19 cellular contexts compared by ENCODE assay signal in genomic region chr10:49691588-49691987, GRCh38. TPM values are rescaled to one million over a fixed set of nuclear protein-coding genes. Genes with fewer than 3 reads are reported as not detected.
DNase-seq lines count a peak whose midpoint lies in the region; ATAC-seq and TF ChIP-seq lines count a peak whose summit lies in the region.
"Had no signal": no experiment of that assay in that cellular context is flagged by ENCODE, and none has a peak within 500 bp of the region (broad histone marks: within the 10 kb centered on the region; RNA-seq: fewer than 3 reads in every experiment).

No MANE protein-coding gene starts in this region.

- no peaks in the 10 kb centered on the region for H3K9me3 ChIP-seq in right atrium auricular region
- no peaks in the 10 kb centered on the region for H3K9me3 ChIP-seq in transverse colon

- H3K36me3 ChIP-seq in right atrium auricular region: no peaks in the 10 kb centered on the region
- no peaks in the 10 kb centered on the region for H3K36me3 ChIP-seq in transverse colon
- H3K36me3 ChIP-seq: BLaER1 had no signal

- H3K36me3 Mint-ChIP-seq in stimulated activated effector memory CD8-positive, alpha-beta T cell treated with anti-CD3 and anti-CD28 coated beads, Interleukin-12 subunit alpha, Interleukin-12 subunit beta, amount 100 ng/mL, for 72 hours: no peaks in the 10 kb centered on the region
- H3K36me3 Mint-ChIP-seq: CD4-positive, CD25-positive, alpha-beta regulatory T cell; CD8-positive, alpha-beta T cell had no signal

- ATAC-seq in Right ventricle myocardium inferior (no peak), left lobe of liver (no peak), GM18870 (IDR thresholded peaks at IDR 0.05; ENCODE audit: unreplicated experiment) (no peak)
- peak; percentile 43 for ATAC-seq in stimulated activated effector memory CD8-positive, alpha-beta T cell treated with anti-CD3 and anti-CD28 coated beads, Interleukin-12 subunit alpha, Interleukin-12 subunit beta, amount 100 ng/mL, for 72 hours
- ATAC-seq: CD8-positive, alpha-beta T cell had no signal

- H3K4me3 Mint-ChIP-seq in stimulated activated effector memory CD8-positive, alpha-beta T cell treated with anti-CD3 and anti-CD28 coated beads, Interleukin-12 subunit alpha, Interleukin-12 subunit beta, amount 100 ng/mL, for 72 hours: no peak overlapping the region
- H3K4me3 Mint-ChIP-seq: B cell; CD4-positive, CD25-positive, alpha-beta regulatory T cell; CD8-positive, alpha-beta T cell had no signal

- H3K27ac ChIP-seq in right atrium auricular region: no peak overlapping the region
- H3K27ac ChIP-seq in transverse colon: no peak overlapping the region
- H3K27ac ChIP-seq in RWPE1: no peak overlapping the region
- H3K27ac ChIP-seq: 22Rv1, BLaER1, C4-2B, GM23248 had no signal

- CTCF ChIA-PET in RWPE1 (lab: Yijun Ruan, JAX): no interaction called here

- H3K4me1 Mint-ChIP-seq in stimulated activated effector memory CD8-positive, alpha-beta T cell treated with anti-CD3 and anti-CD28 coated beads, Interleukin-12 subunit alpha, Interleukin-12 subunit beta, amount 100 ng/mL, for 72 hours: no peaks in the 10 kb centered on the region
- H3K4me1 Mint-ChIP-seq: B cell had no signal

- H3K4me3 ChIP-seq in right atrium auricular region: no peak overlapping the region
- H3K4me3 ChIP-seq in transverse colon: no peak overlapping the region
- H3K4me3 ChIP-seq: BLaER1, GM23248 had no signal

- intact Hi-C loops in Right ventricle myocardium inferior (cut with DNase I) (no loop called here), transverse colon (cut with DNase I; ENCODE audit: low total_unique reads) (no loop called here)

- TF ChIP-seq CTCF in right atrium auricular region (IDR thresholded peaks at IDR 0.05): no peak
- TF ChIP-seq CTCF in transverse colon (IDR thresholded peaks at IDR 0.05): no peak
- TF ChIP-seq CTCF in RWPE1 (conservative IDR thresholded peaks at IDR 0.05; ENCODE audit: low read depth): no peak

- peaks cover 2% of the 10 kb centered on the region for H3K9me3 Mint-ChIP-seq in stimulated activated effector memory CD8-positive, alpha-beta T cell treated with anti-CD3 and anti-CD28 coated beads, Interleukin-12 subunit alpha, Interleukin-12 subunit beta, amount 100 ng/mL, for 72 hours

- POLR2A ChIA-PET in RWPE1 (lab: Yijun Ruan, JAX; ENCODE audit: low non-redundant PET): no interaction called here

- H3K4me1 ChIP-seq in right atrium auricular region (no peaks in the 10 kb centered on the region), transverse colon (no peaks in the 10 kb centered on the region)
- H3K4me1 ChIP-seq: BLaER1 had no signal

- in situ Hi-C loops in transverse colon (cut with MboI; ENCODE audit: low pct_ligation_motif_present in 1 of 4, low pct_unique_long_range_greater_than_20kb in 1 of 4, low sequenced_read_pairs in 3 of 4): no loop called here

- H3K27me3 ChIP-seq in right atrium auricular region (no peaks in the 10 kb centered on the region), transverse colon (peaks cover 34% of the 10 kb centered on the region)

- no peak overlapping the region for H3K27ac Mint-ChIP-seq in stimulated activated effector memory CD8-positive, alpha-beta T cell treated with anti-CD3 and anti-CD28 coated beads, Interleukin-12 subunit alpha, Interleukin-12 subunit beta, amount 100 ng/mL, for 72 hours
- H3K27ac Mint-ChIP-seq: B cell; CD4-positive, CD25-positive, alpha-beta regulatory T cell; CD8-positive, alpha-beta T cell had no signal

- no peak for TF ChIP-seq EP300 in transverse colon (IDR thresholded peaks at IDR 0.05; ENCODE audit: low read depth)

- WGBS in transverse colon (ENCODE audit: low coverage in 1 of 2), 2 donors: 68% methylated on average over 9 of the region's 9 CpGs; no CpG with 5 or more reads in 1 of the 2 donors

- DNase-seq in right atrium auricular region (ENCODE audit: low spot score): peak; percentile 28
- DNase-seq in Right ventricle myocardium inferior (ENCODE audit: missing footprints): no peak
- peak; percentile 11 for DNase-seq in left lobe of liver (ENCODE audit: low spot score)
- DNase-seq in stimulated activated effector memory CD8-positive, alpha-beta T cell treated with anti-CD3 and anti-CD28 coated beads, Interleukin-12 subunit alpha, Interleukin-12 subunit beta, amount 100 ng/mL, for 72 hours (ENCODE audit: low spot score in 2 of 2): no peak
- no peak for DNase-seq in transverse colon
- no peak for DNase-seq in RWPE1 (ENCODE audit: low spot score)
- DNase-seq: Caco-2; CD4-positive, CD25-positive, alpha-beta regulatory T cell; CD8-positive, alpha-beta T cell; DMS153; DND-41; GM23248; H7; HCEC 1CT had no signal

- no peak for TF ChIP-seq POLR2A in transverse colon (IDR thresholded peaks at IDR 0.05)

RNA-seq across cellular contexts. Expression of gene C10orf53, which starts 12.1 kb away (rescaled TPM):
- not detected for total RNA-seq in right atrium auricular region
- not detected for total RNA-seq in Right ventricle myocardium inferior
- not detected for total RNA-seq in left lobe of liver
- not detected for total RNA-seq in transverse colon
- total RNA-seq: B cell; Caco-2; CD4-positive, CD25-positive, alpha-beta regulatory T cell; CD8-positive, alpha-beta T cell; GM23248; H7 had no signal

Comparison
In these comparisons a context has a peak if more than half of its experiments do, and no peak if none do; other contexts are left out.
1. DNase-seq: peak in right atrium auricular region (single experiment) and left lobe of liver (single experiment); none in Right ventricle myocardium inferior (single experiment), stimulated activated effector memory CD8-positive, alpha-beta T cell treated with anti-CD3 and anti-CD28 coated beads, Interleukin-12 subunit alpha, Interleukin-12 subunit beta, amount 100 ng/mL, for 72 hours (0 of 2), transverse colon (single experiment) and RWPE1 (single experiment).